1 cellular context compared by ENCODE assay signal in the genomic region with DNA sequence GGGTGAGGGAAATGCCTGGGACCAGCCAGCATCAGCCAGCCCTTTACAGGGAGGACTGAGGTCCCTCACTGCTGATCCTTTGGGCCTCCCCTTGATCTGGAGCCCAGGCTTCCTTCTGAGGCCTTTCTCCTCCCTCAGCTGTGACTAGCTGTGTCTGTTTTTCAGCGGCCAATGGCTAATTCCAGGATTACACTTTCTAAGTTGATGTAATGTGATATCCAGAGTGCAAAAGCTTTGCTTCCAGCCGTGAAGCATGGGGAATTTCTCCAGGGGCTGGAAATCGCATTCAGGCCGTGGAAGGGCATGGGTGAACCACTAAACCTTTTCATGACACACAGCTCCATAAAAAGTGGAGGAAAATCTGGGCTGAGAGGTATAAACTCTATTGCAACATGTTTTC.
TF ChIP-seq lines count a peak whose summit lies in the region.

No MANE protein-coding gene starts in this region.

TF ChIP-seq in GM23338, 12 proteins besides CTCF, POLR2A, EP300 and RAD21:
- no peak for TF ChIP-seq ZNF462 (CRISPR knock-in tag; IDR thresholded peaks at IDR 0.05)
- TF ChIP-seq STAT1 (IDR thresholded peaks at IDR 0.05; ENCODE audit: unreplicated experiment) = no peak
- TF ChIP-seq JUNB (IDR thresholded peaks at IDR 0.05; ENCODE audit: unreplicated experiment) = no peak
- TF ChIP-seq, protein P1, sequence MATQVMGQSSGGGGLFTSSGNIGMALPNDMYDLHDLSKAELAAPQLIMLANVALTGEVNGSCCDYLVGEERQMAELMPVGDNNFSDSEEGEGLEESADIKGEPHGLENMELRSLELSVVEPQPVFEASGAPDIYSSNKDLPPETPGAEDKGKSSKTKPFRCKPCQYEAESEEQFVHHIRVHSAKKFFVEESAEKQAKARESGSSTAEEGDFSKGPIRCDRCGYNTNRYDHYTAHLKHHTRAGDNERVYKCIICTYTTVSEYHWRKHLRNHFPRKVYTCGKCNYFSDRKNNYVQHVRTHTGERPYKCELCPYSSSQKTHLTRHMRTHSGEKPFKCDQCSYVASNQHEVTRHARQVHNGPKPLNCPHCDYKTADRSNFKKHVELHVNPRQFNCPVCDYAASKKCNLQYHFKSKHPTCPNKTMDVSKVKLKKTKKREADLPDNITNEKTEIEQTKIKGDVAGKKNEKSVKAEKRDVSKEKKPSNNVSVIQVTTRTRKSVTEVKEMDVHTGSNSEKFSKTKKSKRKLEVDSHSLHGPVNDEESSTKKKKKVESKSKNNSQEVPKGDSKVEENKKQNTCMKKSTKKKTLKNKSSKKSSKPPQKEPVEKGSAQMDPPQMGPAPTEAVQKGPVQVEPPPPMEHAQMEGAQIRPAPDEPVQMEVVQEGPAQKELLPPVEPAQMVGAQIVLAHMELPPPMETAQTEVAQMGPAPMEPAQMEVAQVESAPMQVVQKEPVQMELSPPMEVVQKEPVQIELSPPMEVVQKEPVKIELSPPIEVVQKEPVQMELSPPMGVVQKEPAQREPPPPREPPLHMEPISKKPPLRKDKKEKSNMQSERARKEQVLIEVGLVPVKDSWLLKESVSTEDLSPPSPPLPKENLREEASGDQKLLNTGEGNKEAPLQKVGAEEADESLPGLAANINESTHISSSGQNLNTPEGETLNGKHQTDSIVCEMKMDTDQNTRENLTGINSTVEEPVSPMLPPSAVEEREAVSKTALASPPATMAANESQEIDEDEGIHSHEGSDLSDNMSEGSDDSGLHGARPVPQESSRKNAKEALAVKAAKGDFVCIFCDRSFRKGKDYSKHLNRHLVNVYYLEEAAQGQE (IDR thresholded peaks at IDR 0.05; ENCODE audit: unreplicated experiment) = no peak
- no peak for TF ChIP-seq POLR2AphosphoS5 (IDR thresholded peaks at IDR 0.05; ENCODE audit: low read depth)
- no peak for TF ChIP-seq NANOG (IDR thresholded peaks at IDR 0.05; ENCODE audit: borderline replicate concordance)
- TF ChIP-seq CREB1 (CRISPR knock-in tag; IDR thresholded peaks at IDR 0.05; ENCODE audit: low read depth) = no peak
- TF ChIP-seq EZH2 (IDR thresholded peaks at IDR 0.05; ENCODE audit: low read depth, unreplicated experiment) = no peak
- TF ChIP-seq ZNF114 (CRISPR knock-in tag; IDR thresholded peaks at IDR 0.05) = no peak
- TF ChIP-seq ZNF331 (CRISPR knock-in tag; IDR thresholded peaks at IDR 0.05; ENCODE audit: low read depth) = no peak
- TF ChIP-seq ETS1 (IDR thresholded peaks at IDR 0.05) = no peak
- TF ChIP-seq EZH2phosphoT487 (IDR thresholded peaks at IDR 0.05; ENCODE audit: unreplicated experiment) = no peak
